In the genomic region with DNA sequence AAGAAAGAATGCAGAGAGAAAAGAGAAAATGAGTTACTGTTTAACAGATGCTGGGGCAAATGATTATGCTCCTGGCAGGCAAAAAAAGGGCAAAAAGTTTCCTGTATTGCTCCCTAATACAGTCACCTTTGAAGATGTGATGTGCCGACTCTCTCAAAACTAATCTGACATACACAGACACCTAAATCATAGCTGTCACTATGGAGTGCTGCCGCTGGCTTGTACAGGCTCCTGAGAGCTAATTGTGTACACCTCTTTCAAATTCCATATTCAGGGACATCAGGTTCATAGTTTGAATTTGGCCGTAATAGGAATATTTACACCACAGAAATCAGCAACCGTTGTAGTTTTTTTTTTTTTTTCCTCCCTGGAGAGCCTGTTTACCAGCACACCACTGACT, we compare ENCODE assay signal across 22 cellular contexts. TPM values are rescaled to one million over a fixed set of nuclear protein-coding genes. Genes with fewer than 3 reads are reported as not detected.
DNase-seq lines count a peak whose midpoint lies in the region; ATAC-seq, FAIRE-seq and TF ChIP-seq lines count a peak whose summit lies in the region.
"Had no signal": no experiment of that assay in that cellular context is flagged by ENCODE, and none has a peak within 500 bp of the region (broad histone marks: within the 10 kb centered on the region; RNA-seq: fewer than 3 reads in every experiment).

No MANE protein-coding gene starts in this region.

- H3K27ac Mint-ChIP-seq in H9: peak overlapping the region in 2 of 3 experiments; percentile 27 to 42; a peak in 2 of 7 replicates
- peak overlapping the region; percentile 17 for H3K27ac Mint-ChIP-seq in nephron progenitor cell
- no peak overlapping the region for H3K27ac Mint-ChIP-seq in progenitor cell of endocrine pancreas
- H3K27ac Mint-ChIP-seq: B cell; CD14-positive monocyte; CD4-positive, alpha-beta T cell; CD8-positive, alpha-beta memory T cell; GM23338 had no signal

- DNase-seq in Right ventricle myocardium superior: no peak
- DNase-seq in heart left ventricle: no peak
- DNase-seq in H9: no peak
- no peak for DNase-seq in K562 (ENCODE audit: extremely low read depth in 1 of 4, low spot score in 3 of 4)
- DNase-seq in nephron progenitor cell: no peak
- DNase-seq in progenitor cell of endocrine pancreas (ENCODE audit: low spot score, unreplicated experiment): no peak
- no peak for DNase-seq in NCI-H1694 treated with DMSO at 0.1 percent for 48 hours (lab: John Stamatoyannopoulos, UW)
- DNase-seq: CD4-positive, alpha-beta T cell; CD8-positive, alpha-beta memory T cell; DMS 273 treated with DMSO at 0.1 percent for 48 hours; DMS79; EL; GDM1 had no signal

- H3K79me2 ChIP-seq in H9 (ENCODE audit: insufficient read depth, low read length) (peaks cover 2% of the 10 kb centered on the region; the same call in 1 of the 2 replicates), K562 (ENCODE audit: control insufficient read depth, insufficient read depth, low read length) (no peaks in the 10 kb centered on the region)

- no peaks in the 10 kb centered on the region for H3K9me3 Mint-ChIP-seq in H9
- H3K9me3 Mint-ChIP-seq in nephron progenitor cell: peaks cover 21% of the 10 kb centered on the region
- H3K9me3 Mint-ChIP-seq in progenitor cell of endocrine pancreas (ENCODE audit: low read depth): peaks cover 4% of the 10 kb centered on the region
- H3K9me3 Mint-ChIP-seq: CD14-positive monocyte; CD4-positive, alpha-beta T cell; CD8-positive, alpha-beta memory T cell; GM23338 had no signal

- H3K36me3 Mint-ChIP-seq in H9 (ENCODE audit: insufficient read depth in 1 of 3, low read depth in 3 of 3) (peaks cover 6 to 25% (median 13%) of the 10 kb centered on the region in 3 experiments), nephron progenitor cell (ENCODE audit: low read depth) (peaks cover 69% of the 10 kb centered on the region), progenitor cell of endocrine pancreas (ENCODE audit: insufficient read depth) (peaks cover 17% of the 10 kb centered on the region)
- H3K36me3 Mint-ChIP-seq: CD14-positive monocyte; CD8-positive, alpha-beta memory T cell had no signal

- H3T11ph ChIP-seq in H9 (ENCODE audit: low read length): no peak overlapping the region

- TF ChIP-seq CTCF in heart left ventricle (IDR thresholded peaks at IDR 0.05): no peak
- no peak for TF ChIP-seq CTCF in H9 (conservative IDR thresholded peaks at IDR 0.05)
- TF ChIP-seq CTCF in K562 (IDR thresholded peaks at IDR 0.05 in 2 of 3, conservative IDR thresholded peaks at IDR 0.05 in 1 of 3; ENCODE audit: insufficient read depth in 2 of 3, low read depth in 1 of 3, low read length in 3 of 3): no peak
- no peak for TF ChIP-seq CTCF in nephron progenitor cell (IDR thresholded peaks at IDR 0.05)
- no peak for TF ChIP-seq CTCF in progenitor cell of endocrine pancreas (IDR thresholded peaks at IDR 0.05; ENCODE audit: unreplicated experiment)

- H2BK20ac ChIP-seq in H9 (ENCODE audit: low read depth, low read length, poor library complexity, severe bottlenecking): no peak overlapping the region

- H3K27ac ChIP-seq in heart left ventricle (no peak overlapping the region), H9 (ENCODE audit: insufficient read length, low read depth, low read length) (no peak overlapping the region), K562 (ENCODE audit: extremely low read depth, low read depth, low read length) (no peak overlapping the region)
- H3K27ac ChIP-seq: 22Rv1, BLaER1 had no signal

- CTCF ChIA-PET in K562 (lab: Yijun Ruan, JAX; ENCODE audit: low intra/inter-chr PET ratio): no interaction called here

- H3K23ac ChIP-seq in H9 (ENCODE audit: insufficient read length, low read depth, low read length): no peak overlapping the region

- intact Hi-C loops in Right ventricle myocardium superior (cut with DNase I) (no loop called here), heart left ventricle (cut with DNase I) (no loop called here), K562 (cut with micrococcal nuclease) (no loop called here)

- H3K9ac ChIP-seq in H9 (ENCODE audit: extremely low read depth, insufficient read length, low read length) (no peak overlapping the region), K562 (ENCODE audit: insufficient read depth in 1 of 2, low read depth in 2 of 2, low read length in 2 of 2) (no peak overlapping the region)
- H3K9ac ChIP-seq: BLaER1 had no signal

- no peaks in the 10 kb centered on the region for H3K9me1 ChIP-seq in K562 (ENCODE audit: control insufficient read depth, insufficient read depth, low read length)

- H3K4me1 Mint-ChIP-seq in H9 (peaks cover 28 to 30% of the 10 kb centered on the region in 2 experiments), nephron progenitor cell (no peaks in the 10 kb centered on the region), progenitor cell of endocrine pancreas (ENCODE audit: low read depth) (peaks cover 10% of the 10 kb centered on the region)
- H3K4me1 Mint-ChIP-seq: B cell; CD14-positive monocyte; CD8-positive, alpha-beta memory T cell had no signal

- no peak overlapping the region for H3K56ac ChIP-seq in H9 (ENCODE audit: insufficient read length, low read depth, low read length)

- H3K27me3 ChIP-seq in heart left ventricle (no peaks in the 10 kb centered on the region), H9 (ENCODE audit: insufficient read depth, low read length) (no peaks in the 10 kb centered on the region), K562 (ENCODE audit: control insufficient read depth in 2 of 2, insufficient read depth in 2 of 2, low read length in 2 of 2) (no peaks in the 10 kb centered on the region)
- H3K27me3 ChIP-seq: BLaER1 had no signal

- no peak overlapping the region for H3K4ac ChIP-seq in H9 (ENCODE audit: low read depth, low read length)

- no peak overlapping the region for H4K91ac ChIP-seq in H9 (ENCODE audit: insufficient read length, low read depth, low read length)

- H2BK15ac ChIP-seq in H9 (ENCODE audit: low read depth, low read length): no peak overlapping the region

- no peak overlapping the region for H2AK5ac ChIP-seq in H9 (ENCODE audit: insufficient read length, low read length)

- H3K79me1 ChIP-seq in H9 (ENCODE audit: insufficient read depth, low read depth, low read length, poor library complexity, severe bottlenecking): no peaks in the 10 kb centered on the region

- H3K4me1 ChIP-seq in heart left ventricle: no peaks in the 10 kb centered on the region
- H3K4me1 ChIP-seq in H9 (ENCODE audit: insufficient read depth, low read length): no peaks in the 10 kb centered on the region
- H3K4me1 ChIP-seq in K562 (replicated peaks in 1 of 2; ENCODE audit: control insufficient read depth in 2 of 2, insufficient read depth in 2 of 2, low read length in 2 of 2): no peaks in the 10 kb centered on the region
- H3K4me1 ChIP-seq: BLaER1, HAP-1 had no signal

- no peaks in the 10 kb centered on the region for H4K20me1 ChIP-seq in H9 (ENCODE audit: control insufficient read depth, insufficient read depth, insufficient read length)
- no peaks in the 10 kb centered on the region for H4K20me1 ChIP-seq in K562 (replicated peaks; ENCODE audit: control insufficient read depth, insufficient read depth, low read length)
- H4K20me1 ChIP-seq: BLaER1 had no signal

- ATAC-seq in Right ventricle myocardium superior (ENCODE audit: poor library complexity): peak; percentile 58
- ATAC-seq in heart left ventricle: no peak
- ATAC-seq in K562: no peak
- ATAC-seq: GM12878, GM23338 had no signal

- no peak for TF ChIP-seq EP300 in K562 (IDR thresholded peaks at IDR 0.05; ENCODE audit: low read length)

- no peaks in the 10 kb centered on the region for H3K23me2 ChIP-seq in H9 (ENCODE audit: insufficient read length, low read depth, low read length, poor library complexity, severe bottlenecking)

- no peak for FAIRE-seq in K562 (lab: Jason Lieb, UNC)
- FAIRE-seq: A204.1, D721Med, GM12878 had no signal

- no peak overlapping the region for H3K14ac ChIP-seq in H9 (ENCODE audit: insufficient read depth, low read length)

- H3K4me3 ChIP-seq in heart left ventricle (no peak overlapping the region), K562 (no peak overlapping the region)
- H3K4me3 ChIP-seq: BLaER1, GM12878, GM23338, HAP-1 had no signal

- POLR2A ChIA-PET in K562 (lab: Yijun Ruan, JAX): interaction anchor here (1.4 kb wide), 1 partner anchor 9 kb away, joined by 4 read pairs; no protein-coding TSS in a partner anchor

- H3K4me3 Mint-ChIP-seq in H9: no peak overlapping the region
- H3K4me3 Mint-ChIP-seq in nephron progenitor cell: no peak overlapping the region
- H3K4me3 Mint-ChIP-seq in progenitor cell of endocrine pancreas (ENCODE audit: low read depth): no peak overlapping the region
- H3K4me3 Mint-ChIP-seq: B cell; CD14-positive monocyte; CD4-positive, alpha-beta T cell; CD8-positive, alpha-beta memory T cell; GM23338 had no signal

- no peaks in the 10 kb centered on the region for H3K36me3 ChIP-seq in heart left ventricle
- H3K36me3 ChIP-seq in K562 (ENCODE audit: control insufficient read depth, insufficient read depth, low read length): no peaks in the 10 kb centered on the region
- H3K36me3 ChIP-seq: BLaER1, HAP-1 had no signal

- H2AFZ ChIP-seq in H9 (ENCODE audit: low read length) (no peak overlapping the region), K562 (ENCODE audit: low read depth, low read length) (no peak overlapping the region)
- H2AFZ ChIP-seq: GM23338 had no signal

- no peak for TF ChIP-seq RAD21 in K562 (CRISPR knock-in tag; conservative IDR thresholded peaks at IDR 0.05 in 1 of 2, IDR thresholded peaks at IDR 0.05 in 1 of 2)

- no peaks in the 10 kb centered on the region for H3K27me3 Mint-ChIP-seq in H9 (ENCODE audit: low read depth)
- H3K27me3 Mint-ChIP-seq in nephron progenitor cell (ENCODE audit: low read depth, poor library complexity): no peaks in the 10 kb centered on the region
- H3K27me3 Mint-ChIP-seq in progenitor cell of endocrine pancreas: no peaks in the 10 kb centered on the region
- H3K27me3 Mint-ChIP-seq: CD4-positive, alpha-beta T cell had no signal

- H2BK5ac ChIP-seq in H9 (ENCODE audit: insufficient read length, low read length): no peak overlapping the region

- H3K18ac ChIP-seq in H9 (ENCODE audit: insufficient read length, low read depth, low read length): no peak overlapping the region

- H4K5ac ChIP-seq in H9 (ENCODE audit: insufficient read length, low read depth, low read length): no peak overlapping the region

- in situ Hi-C loops in K562 (cut with MboI): no loop called here

- H4K8ac ChIP-seq in H9 (replicated peaks; ENCODE audit: insufficient read length, low read depth, low read length): no peak overlapping the region

- TF ChIP-seq POLR2A in heart left ventricle (IDR thresholded peaks at IDR 0.05) (no peak), K562 (conservative IDR thresholded peaks at IDR 0.05) (no peak)

- H2BK12ac ChIP-seq in H9 (ENCODE audit: insufficient read length, low read depth, low read length): no peak overlapping the region

- H3K9me3 ChIP-seq in heart left ventricle: peaks cover 0 to 3% (median 0%) of the 10 kb centered on the region in 12 donors
- no peaks in the 10 kb centered on the region for H3K9me3 ChIP-seq in H9 (ENCODE audit: control insufficient read depth, low read depth, low read length)
- H3K9me3 ChIP-seq in K562 (replicated peaks; ENCODE audit: control insufficient read depth, insufficient read depth, low read depth, low read length): no peaks in the 10 kb centered on the region
- H3K9me3 ChIP-seq: BLaER1, HAP-1 had no signal

- no peak overlapping the region for H2BK120ac ChIP-seq in H9 (ENCODE audit: low read depth, low read length, poor library complexity, severe bottlenecking)

- BruUV-seq in K562 (replicated peaks; lab: Mats Ljungman, UMichigan): no TSS peak

- WGBS in heart left ventricle, 4 donors: 67 to 76% (median 75%) methylated on average over 4 of the region's 4 CpGs
- WGBS in H9 (ENCODE audit: extremely low coverage, insufficient read length, low lambda C conversion rate): no CpG with 5 or more reads among the region's 4 CpGs
- 5% methylated on average over 3 of the region's 4 CpGs for WGBS in K562 (ENCODE audit: insufficient coverage, low coverage, missing lambda C conversion rate)

- H3K4me2 ChIP-seq in H9 (ENCODE audit: insufficient read depth, insufficient read length, low read length) (no peak overlapping the region), K562 (ENCODE audit: insufficient read depth, low read length) (no peak overlapping the region)
- H3K4me2 ChIP-seq: BLaER1, GM23338 had no signal

RNA-seq across cellular contexts. Expression of gene FOCAD, which starts 12.4 kb away (rescaled TPM):
- total RNA-seq in Right ventricle myocardium superior: 28.7 TPM
- 10 to 100 TPM; 25.1 to 39.5 (median 32.6) TPM for total RNA-seq in heart left ventricle
- 10 to 100 TPM in 1 of 2 donors, 1 to 10 TPM in 1; 8.6 to 15.3 TPM for polyA plus RNA-seq in heart left ventricle
- total RNA-seq in H9 (2021): 43.3 and 45.6 TPM in 2 replicates
- 11.6 and 19.4 TPM in 2 replicates for total RNA-seq in K562 (2011; cell fraction: chromatin; rRNA removed; ENCODE audit: low replicate concordance)
- 3.4 and 3.8 TPM in 2 replicates for total RNA-seq in K562 (2011; cell fraction: nucleolus; rRNA removed)
- 5.0 and 9.6 TPM in 2 replicates for total RNA-seq in K562 (2011; cell fraction: nucleoplasm; rRNA removed)
- 0.20 and 1.6 TPM in 2 replicates for total RNA-seq in K562 (2014; rRNA removed)
- total RNA-seq in K562 (2014; rRNA removed; fragmentation: Illumina TruSeq; extraction: Trizol): 1.1 and 1.4 TPM in 2 replicates
- 0.98 and 1.0 TPM in 2 replicates for total RNA-seq in K562 (2015; rRNA removed; fragmentation: Illumina TruSeq; extraction: Trizol)
- 1.5 and 2.1 TPM in 2 replicates for total RNA-seq in K562 (2021)
- polyA plus RNA-seq in K562 (2011; rRNA removed): 1.9 TPM in 2 replicates
- polyA plus RNA-seq in K562 (2011; cell fraction: cytosol; rRNA removed): 0.04 TPM in 2 replicates
- polyA plus RNA-seq in K562 (2011; cell fraction: nucleus; rRNA removed): 1.2 and 2.0 TPM in 2 replicates
- polyA plus RNA-seq in K562 (2012): 1.00 and 3.0 TPM in 2 replicates
- 0.13 and 0.75 TPM in 2 replicates for polyA plus RNA-seq in K562 (2014; fragmentation: Illumina TruSeq; extraction: Trizol)
- 1 to 10 TPM; 2.1 to 2.4 TPM for polyA plus RNA-seq in K562 (2014; fragmentation: Nextera tagmentation; extraction: Ambion mirVana)
- polyA plus RNA-seq in K562 (2014; rRNA removed): 0.24 and 0.57 TPM in 2 replicates
- 3.8 and 4.3 TPM in 2 replicates for polyA minus RNA-seq in K562 (2011; rRNA and poly(A)+ RNA removed)
- polyA minus RNA-seq in K562 (2011; cell fraction: cytosol; rRNA and poly(A)+ RNA removed): 0.19 and 1.5 TPM in 2 replicates
- polyA minus RNA-seq in K562 (2011; cell fraction: nucleus; rRNA and poly(A)+ RNA removed): 5.5 and 11.8 TPM in 2 replicates
- 65.6 and 68.2 TPM in 2 replicates for total RNA-seq in progenitor cell of endocrine pancreas

RNA-seq across cellular contexts. Expression of gene MLLT3, which starts 49.3 kb away (rescaled TPM):
- total RNA-seq in Right ventricle myocardium superior (11.4 TPM), heart left ventricle (10 to 100 TPM; 10.8 to 21.0 (median 16.5) TPM), H9 (2021) (3.7 and 3.9 TPM in 2 replicates), K562 (2014; rRNA removed) (not detected in 2 replicates), K562 (2014; rRNA removed; fragmentation: Illumina TruSeq; extraction: Trizol) (not detected in 2 replicates), K562 (2015; rRNA removed; fragmentation: Illumina TruSeq; extraction: Trizol) (0.18 TPM in 1 of 2 replicates, not detected in the other), K562 (2021) (0.18 and 0.33 TPM in 2 replicates), progenitor cell of endocrine pancreas (23.8 and 25.8 TPM in 2 replicates)
- polyA plus RNA-seq in heart left ventricle (1 to 10 TPM; 7.5 to 7.9 TPM), K562 (2011; rRNA removed) (0.14 and 0.42 TPM in 2 replicates), K562 (2014; fragmentation: Illumina TruSeq; extraction: Trizol) (not detected in 2 replicates), K562 (2014; fragmentation: Nextera tagmentation; extraction: Ambion mirVana) (under 1 TPM; 0.07 to 0.22 TPM), K562 (2014; rRNA removed) (not detected in 2 replicates)
- not detected in 2 replicates for total RNA-seq in K562 (2011; cell fraction: chromatin; rRNA removed; ENCODE audit: low replicate concordance)
- not detected in 2 replicates for total RNA-seq in K562 (2011; cell fraction: nucleolus; rRNA removed)
- total RNA-seq in K562 (2011; cell fraction: nucleoplasm; rRNA removed): not detected in 2 replicates
- 0.19 TPM in 2 replicates for polyA plus RNA-seq in K562 (2011; cell fraction: cytosol; rRNA removed)
- polyA plus RNA-seq in K562 (2011; cell fraction: nucleus; rRNA removed): not detected in 2 replicates
- 0.37 TPM in 1 of 2 replicates, not detected in the other for polyA plus RNA-seq in K562 (2012)
- 0.27 TPM in 1 of 2 replicates, not detected in the other for polyA minus RNA-seq in K562 (2011; rRNA and poly(A)+ RNA removed)
- polyA minus RNA-seq in K562 (2011; cell fraction: cytosol; rRNA and poly(A)+ RNA removed): 1.6 TPM in 1 of 2 replicates, not detected in the other
- not detected in 2 replicates for polyA minus RNA-seq in K562 (2011; cell fraction: nucleus; rRNA and poly(A)+ RNA removed)
